ENCODE assay signal across 18 cellular contexts in genomic region chr1:104768466-104768865, GRCh38.
DNase-seq lines count a peak whose midpoint lies in the region; ATAC-seq, FAIRE-seq and TF ChIP-seq lines count a peak whose summit lies in the region.
"Had no signal": no experiment of that assay in that cellular context is flagged by ENCODE, and none has a peak within 500 bp of the region (broad histone marks: within the 10 kb centered on the region; RNA-seq: fewer than 3 reads in every experiment).

No MANE protein-coding gene starts in this region.

- H3K36me3 ChIP-seq in small intestine (ENCODE audit: control insufficient read depth in 2 of 2, insufficient read depth in 2 of 2, low read length in 2 of 2) = no peaks in the 10 kb centered on the region
- H3K36me3 ChIP-seq: thyroid gland had no signal

- POLR2A ChIA-PET in GM10248 (lab: Yijun Ruan, JAX) = no interaction called here

- H3K4me1 ChIP-seq in small intestine (ENCODE audit: control insufficient read depth in 2 of 2, insufficient read depth in 1 of 2, low read depth in 1 of 2, low read length in 1 of 2) = no peaks in the 10 kb centered on the region
- H3K4me1 ChIP-seq: body of pancreas, thyroid gland had no signal

- H3K27me3 Mint-ChIP-seq in natural killer cell (ENCODE audit: low read depth in 2 of 2) = no peaks in the 10 kb centered on the region
- H3K27me3 Mint-ChIP-seq: progenitor cell of endocrine pancreas had no signal

- DNase-seq in GM10248 (ENCODE audit: extremely low spot score) (peak; percentile 10), small intestine (no peak), mucosa of gallbladder (ENCODE audit: low spot score) (no peak), natural killer cell (no peak), retina (no peak)
- DNase-seq: activated CD4-positive, alpha-beta T cell treated with anti-CD3 and anti-CD28 coated beads, Interleukin-2, amount 50 U/mL, for 48 hours; activated effector memory CD4-positive, alpha-beta T cell treated with Interleukin-2 at 50 U/mL for 16 hours; body of pancreas; NCI-H69; T1000; thyroid gland had no signal

- H3K36me3 Mint-ChIP-seq in natural killer cell = no peaks in the 10 kb centered on the region

- no peak overlapping the region for H3K4me3 Mint-ChIP-seq in natural killer cell

- no peak overlapping the region for H3K4me3 ChIP-seq in small intestine (ENCODE audit: low read depth in 1 of 2, low read length in 2 of 2)
- H3K4me3 ChIP-seq: body of pancreas, thyroid gland had no signal

- TF ChIP-seq CTCF in GM10248 (IDR thresholded peaks at IDR 0.05; ENCODE audit: control extremely low read depth, extremely low read depth, low read depth, missing control alignments) (no peak), natural killer cell (IDR thresholded peaks at IDR 0.05) (no peak)

- H3K4me1 Mint-ChIP-seq in natural killer cell = no peaks in the 10 kb centered on the region

- no peak overlapping the region for H3K27ac Mint-ChIP-seq in natural killer cell

- no peaks in the 10 kb centered on the region for H3K9me3 ChIP-seq in small intestine (ENCODE audit: control insufficient read depth, low read depth)
- H3K9me3 ChIP-seq: body of pancreas, thyroid gland had no signal

- intact Hi-C loops in natural killer cell (cut with micrococcal nuclease) = no loop called here

- H3K27ac ChIP-seq in small intestine (ENCODE audit: low read depth in 1 of 2, low read length in 1 of 2) = no peak overlapping the region
- H3K27ac ChIP-seq: body of pancreas, KMS-11, thyroid gland had no signal

- no peak for FAIRE-seq in small intestine (lab: Jason Lieb, UNC)
- FAIRE-seq: A204.1 had no signal

- 45 to 60% (median 46%) methylated on average over 3 of the region's 3 CpGs for WGBS in small intestine, 3 donors

- H3K27me3 ChIP-seq in small intestine (ENCODE audit: control insufficient read depth in 2 of 2, insufficient read depth in 2 of 2, low read length in 2 of 2) = no peaks in the 10 kb centered on the region
- H3K27me3 ChIP-seq: body of pancreas, thyroid gland had no signal

- peaks cover 0 to 10% of the 10 kb centered on the region in 2 donors for H3K9me3 Mint-ChIP-seq in natural killer cell

- CTCF ChIA-PET in GM10248 (lab: Yijun Ruan, JAX) = interaction anchor here (1.1 to 1.3 kb wide), 2 partner anchors 12 to 1025 kb away, joined by 3 to 5 read pairs; no protein-coding TSS in a partner anchor

- ATAC-seq in GM19438 (IDR thresholded peaks at IDR 0.05; ENCODE audit: low read depth, unreplicated experiment) (peak; percentile 79), HG02678 (IDR thresholded peaks at IDR 0.05; ENCODE audit: unreplicated experiment) (peak; percentile 49), HG03432 (IDR thresholded peaks at IDR 0.05; ENCODE audit: unreplicated experiment) (peak; percentile 68), natural killer cell (no peak)
- ATAC-seq: body of pancreas, Right ventricle myocardium inferior had no signal

Comparison
In these comparisons a context has a peak if more than half of its experiments do, and no peak if none do; other contexts are left out.
1. ATAC-seq: peak in GM19438 (single experiment), HG02678 (single experiment) and HG03432 (single experiment); none in natural killer cell (0 of 3).